ENCODE assay signal across 8 cellular contexts in the genomic region with DNA sequence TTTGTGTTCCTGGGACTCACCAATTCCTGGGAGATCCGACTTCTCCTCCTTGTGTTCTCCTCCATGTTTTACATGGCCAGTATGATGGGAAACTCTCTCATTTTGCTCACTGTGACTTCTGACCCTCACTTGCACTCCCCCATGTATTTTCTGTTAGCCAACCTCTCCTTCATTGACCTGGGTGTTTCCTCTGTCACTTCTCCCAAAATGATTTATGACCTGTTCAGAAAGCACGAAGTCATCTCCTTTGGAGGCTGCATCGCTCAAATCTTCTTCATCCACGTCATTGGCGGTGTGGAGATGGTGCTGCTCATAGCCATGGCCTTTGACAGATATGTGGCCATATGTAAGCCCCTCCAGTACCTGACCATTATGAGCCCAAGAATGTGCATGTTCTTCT. TPM values are rescaled to one million over a fixed set of nuclear protein-coding genes. Genes with fewer than 3 reads are reported as not detected.
"Had no signal": no experiment of that assay in that cellular context is flagged by ENCODE, and none has a peak within 500 bp of the region (broad histone marks: within the 10 kb centered on the region; RNA-seq: fewer than 3 reads in every experiment).

No MANE protein-coding gene starts in this region.

- H3K4me3 ChIP-seq: GM23338 had no signal

- H2AFZ ChIP-seq: GM23338 had no signal

- H3K4me2 ChIP-seq: GM23338 had no signal

- ATAC-seq: GM23338 had no signal

- DNase-seq: H9, HCEC 1CT, HFFc6, KG1 had no signal

RNA-seq across cellular contexts. Expression of a gene that starts 16.8 kb away (rescaled TPM):
- total RNA-seq: GM23338, H1, H9, HT-29 had no signal
- polyA plus RNA-seq: GM23338, H1, IgD-negative memory B cell had no signal

RNA-seq across cellular contexts. Expression of a gene that starts 25.5 kb away (rescaled TPM):
- total RNA-seq: GM23338, H1, H9, HFFc6, HT-29 had no signal
- polyA plus RNA-seq: GM23338, H1, IgD-negative memory B cell had no signal
